In the genomic region with DNA sequence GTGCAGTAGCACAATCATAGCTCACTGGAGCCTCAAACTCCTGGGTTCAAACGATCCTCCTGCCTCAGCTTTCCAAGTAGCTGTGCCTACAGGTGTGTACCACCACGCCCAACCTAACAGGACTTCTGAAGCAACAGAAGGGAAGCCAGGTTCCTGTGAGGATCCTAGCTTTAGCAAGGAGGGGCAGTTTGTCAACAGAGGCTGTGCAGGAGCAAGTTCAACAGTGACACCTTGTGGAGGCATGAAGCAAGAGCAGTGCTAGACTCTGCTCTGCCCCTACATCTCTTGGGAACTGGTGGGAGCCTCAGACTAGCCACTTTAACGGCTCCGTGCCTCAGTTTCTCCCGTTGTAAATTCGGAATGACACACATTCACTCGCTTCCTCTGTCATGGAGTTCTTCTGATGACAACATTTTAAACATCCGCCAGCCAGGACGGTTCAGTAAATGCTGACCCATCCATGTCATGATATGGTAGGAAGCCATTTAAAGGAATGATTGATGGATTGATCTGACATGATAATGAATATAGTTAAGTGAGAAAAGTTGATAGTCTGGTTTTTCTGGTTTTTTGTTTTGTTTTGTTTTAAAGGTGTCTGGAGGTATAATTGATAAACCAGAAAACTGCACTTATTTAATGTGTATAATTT, we compare ENCODE assay signal across 1 cellular context.
TF ChIP-seq lines count a peak whose summit lies in the region.

No MANE protein-coding gene starts in this region.

TF ChIP-seq in HepG2, 621 proteins besides CTCF, POLR2A, EP300 and RAD21 (continued from another document and continues in another):
- TF ChIP-seq, protein P1, sequence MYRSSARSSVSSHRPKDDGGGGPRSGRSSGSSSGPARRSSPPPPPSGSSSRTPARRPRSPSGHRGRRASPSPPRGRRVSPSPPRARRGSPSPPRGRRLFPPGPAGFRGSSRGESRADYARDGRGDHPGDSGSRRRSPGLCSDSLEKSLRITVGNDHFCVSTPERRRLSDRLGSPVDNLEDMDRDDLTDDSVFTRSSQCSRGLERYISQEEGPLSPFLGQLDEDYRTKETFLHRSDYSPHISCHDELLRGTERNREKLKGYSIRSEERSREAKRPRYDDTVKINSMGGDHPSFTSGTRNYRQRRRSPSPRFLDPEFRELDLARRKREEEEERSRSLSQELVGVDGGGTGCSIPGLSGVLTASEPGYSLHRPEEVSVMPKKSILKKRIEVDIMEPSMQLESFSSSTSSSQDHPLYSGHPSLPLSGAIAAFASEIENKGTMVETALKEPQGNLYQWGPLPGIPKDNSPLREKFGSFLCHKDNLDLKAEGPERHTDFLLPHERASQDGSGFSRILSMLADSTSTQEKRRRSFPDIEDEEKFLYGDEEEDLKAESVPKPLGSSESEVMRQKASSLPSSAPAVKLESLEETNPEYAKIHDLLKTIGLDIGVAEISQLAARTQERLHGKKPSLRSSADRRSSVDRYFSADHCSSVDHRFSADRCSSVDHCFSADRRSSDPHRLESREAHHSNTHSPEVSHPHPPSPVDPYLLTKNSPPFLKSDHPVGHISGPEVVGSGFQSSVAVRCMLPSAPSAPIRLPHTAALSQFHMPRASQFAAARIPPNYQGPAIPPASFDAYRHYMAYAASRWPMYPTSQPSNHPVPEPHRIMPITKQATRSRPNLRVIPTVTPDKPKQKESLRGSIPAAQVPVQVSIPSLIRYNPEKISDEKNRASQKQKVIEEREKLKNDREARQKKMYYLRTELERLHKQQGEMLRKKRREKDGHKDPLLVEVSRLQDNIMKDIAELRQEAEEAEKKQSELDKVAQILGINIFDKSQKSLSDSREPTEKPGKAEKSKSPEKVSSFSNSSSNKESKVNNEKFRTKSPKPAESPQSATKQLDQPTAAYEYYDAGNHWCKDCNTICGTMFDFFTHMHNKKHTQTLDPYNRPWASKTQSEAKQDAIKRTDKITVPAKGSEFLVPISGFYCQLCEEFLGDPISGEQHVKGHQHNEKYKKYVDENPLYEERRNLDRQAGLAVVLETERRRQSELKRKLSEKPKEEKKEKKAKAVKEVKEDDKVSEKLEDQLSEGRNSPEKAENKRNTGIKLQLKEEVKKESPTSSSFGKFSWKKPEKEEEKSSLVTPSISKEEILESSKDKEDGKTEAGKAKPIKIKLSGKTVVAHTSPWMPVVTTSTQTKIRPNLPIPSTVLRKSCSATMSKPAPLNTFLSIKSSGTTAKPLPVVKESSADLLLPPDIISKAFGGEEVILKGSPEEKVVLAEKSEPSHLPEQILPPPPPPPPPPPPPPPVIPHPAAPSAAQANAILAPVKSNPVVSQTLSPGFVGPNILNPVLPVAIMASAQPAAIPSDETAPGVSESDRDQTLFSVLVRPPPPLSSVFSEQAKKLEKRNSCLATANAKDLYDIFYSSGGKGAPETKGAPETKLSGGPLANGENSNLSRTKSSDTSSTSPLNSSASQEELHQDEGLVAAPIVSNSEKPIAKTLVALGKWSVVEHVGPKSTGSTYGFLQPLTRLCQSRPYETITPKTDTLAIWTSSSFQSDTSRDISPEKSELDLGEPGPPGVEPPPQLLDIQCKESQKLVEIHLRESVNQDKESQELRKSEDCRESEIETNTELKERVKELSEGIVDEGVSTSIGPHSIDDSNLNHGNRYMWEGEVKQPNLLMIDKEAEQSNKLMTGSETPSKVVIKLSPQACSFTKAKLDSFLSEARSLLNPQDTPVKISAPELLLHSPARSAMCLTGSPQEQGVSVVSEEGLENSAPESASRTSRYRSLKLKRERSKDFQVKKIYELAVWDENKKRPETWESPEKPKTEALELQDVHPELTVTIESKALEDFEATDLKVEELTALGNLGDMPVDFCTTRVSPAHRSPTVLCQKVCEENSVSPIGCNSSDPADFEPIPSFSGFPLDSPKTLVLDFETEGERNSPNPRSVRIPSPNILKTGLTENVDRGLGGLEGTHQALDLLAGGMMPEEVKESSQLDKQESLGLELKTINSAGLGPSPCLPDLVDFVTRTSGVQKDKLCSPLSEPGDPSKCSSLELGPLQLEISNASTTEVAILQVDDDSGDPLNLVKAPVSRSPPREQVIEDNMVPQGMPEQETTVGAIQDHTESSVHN (CRISPR knock-in tag; IDR thresholded peaks at IDR 0.05): no peak
- TF ChIP-seq CCDC6 (CRISPR knock-in tag; IDR thresholded peaks at IDR 0.05): no peak
- TF ChIP-seq, protein P2, sequence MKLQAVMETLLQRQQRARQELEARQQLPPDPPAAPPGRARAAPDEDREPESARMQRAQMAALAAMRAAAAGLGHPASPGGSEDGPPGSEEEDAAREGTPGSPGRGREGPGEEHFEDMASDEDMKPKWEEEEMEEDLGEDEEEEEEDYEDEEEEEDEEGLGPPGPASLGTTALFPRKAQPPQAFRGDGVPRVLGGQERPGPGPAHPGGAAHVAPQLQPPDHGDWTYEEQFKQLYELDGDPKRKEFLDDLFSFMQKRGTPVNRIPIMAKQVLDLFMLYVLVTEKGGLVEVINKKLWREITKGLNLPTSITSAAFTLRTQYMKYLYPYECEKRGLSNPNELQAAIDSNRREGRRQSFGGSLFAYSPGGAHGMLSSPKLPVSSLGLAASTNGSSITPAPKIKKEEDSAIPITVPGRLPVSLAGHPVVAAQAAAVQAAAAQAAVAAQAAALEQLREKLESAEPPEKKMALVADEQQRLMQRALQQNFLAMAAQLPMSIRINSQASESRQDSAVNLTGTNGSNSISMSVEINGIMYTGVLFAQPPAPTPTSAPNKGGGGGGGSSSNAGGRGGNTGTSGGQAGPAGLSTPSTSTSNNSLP (IDR thresholded peaks at IDR 0.05; ENCODE audit: low read depth, low read length): no peak
- TF ChIP-seq KMT2A (CRISPR knock-in tag; IDR thresholded peaks at IDR 0.05): no peak
- no peak for TF ChIP-seq KLF16 (CRISPR knock-in tag; IDR thresholded peaks at IDR 0.05)
- TF ChIP-seq CAMTA2 (CRISPR knock-in tag; IDR thresholded peaks at IDR 0.05; ENCODE audit: borderline replicate concordance): no peak
- TF ChIP-seq, protein P3, sequence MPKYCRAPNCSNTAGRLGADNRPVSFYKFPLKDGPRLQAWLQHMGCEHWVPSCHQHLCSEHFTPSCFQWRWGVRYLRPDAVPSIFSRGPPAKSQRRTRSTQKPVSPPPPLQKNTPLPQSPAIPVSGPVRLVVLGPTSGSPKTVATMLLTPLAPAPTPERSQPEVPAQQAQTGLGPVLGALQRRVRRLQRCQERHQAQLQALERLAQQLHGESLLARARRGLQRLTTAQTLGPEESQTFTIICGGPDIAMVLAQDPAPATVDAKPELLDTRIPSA (CRISPR knock-in tag; IDR thresholded peaks at IDR 0.05; ENCODE audit: borderline replicate concordance): no peak
- no peak for TF ChIP-seq RARG (CRISPR knock-in tag; IDR thresholded peaks at IDR 0.05; ENCODE audit: low read depth)
- TF ChIP-seq, protein P4, sequence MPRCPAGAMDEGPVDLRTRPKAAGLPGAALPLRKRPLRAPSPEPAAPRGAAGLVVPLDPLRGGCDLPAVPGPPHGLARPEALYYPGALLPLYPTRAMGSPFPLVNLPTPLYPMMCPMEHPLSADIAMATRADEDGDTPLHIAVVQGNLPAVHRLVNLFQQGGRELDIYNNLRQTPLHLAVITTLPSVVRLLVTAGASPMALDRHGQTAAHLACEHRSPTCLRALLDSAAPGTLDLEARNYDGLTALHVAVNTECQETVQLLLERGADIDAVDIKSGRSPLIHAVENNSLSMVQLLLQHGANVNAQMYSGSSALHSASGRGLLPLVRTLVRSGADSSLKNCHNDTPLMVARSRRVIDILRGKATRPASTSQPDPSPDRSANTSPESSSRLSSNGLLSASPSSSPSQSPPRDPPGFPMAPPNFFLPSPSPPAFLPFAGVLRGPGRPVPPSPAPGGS (CRISPR knock-in tag; IDR thresholded peaks at IDR 0.05): no peak
- peak; percentile 58; the same call in 1 of the 2 replicates for TF ChIP-seq ERF (CRISPR knock-in tag; IDR thresholded peaks at IDR 0.05)
- TF ChIP-seq ZMYM4 (CRISPR knock-in tag; IDR thresholded peaks at IDR 0.05): 0 out of 2 replicates have a peak, but pooled peaks have one; percentile 18
- TF ChIP-seq KDM3A (CRISPR knock-in tag; IDR thresholded peaks at IDR 0.05; ENCODE audit: low read depth): no peak
- TF ChIP-seq, protein P5, sequence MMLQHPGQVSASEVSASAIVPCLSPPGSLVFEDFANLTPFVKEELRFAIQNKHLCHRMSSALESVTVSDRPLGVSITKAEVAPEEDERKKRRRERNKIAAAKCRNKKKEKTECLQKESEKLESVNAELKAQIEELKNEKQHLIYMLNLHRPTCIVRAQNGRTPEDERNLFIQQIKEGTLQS (CRISPR knock-in tag; IDR thresholded peaks at IDR 0.05): no peak
- TF ChIP-seq ZFP36L2 (CRISPR knock-in tag; IDR thresholded peaks at IDR 0.05): no peak
- no peak for TF ChIP-seq FOXM1 (CRISPR knock-in tag; IDR thresholded peaks at IDR 0.05)
- TF ChIP-seq, protein P6, sequence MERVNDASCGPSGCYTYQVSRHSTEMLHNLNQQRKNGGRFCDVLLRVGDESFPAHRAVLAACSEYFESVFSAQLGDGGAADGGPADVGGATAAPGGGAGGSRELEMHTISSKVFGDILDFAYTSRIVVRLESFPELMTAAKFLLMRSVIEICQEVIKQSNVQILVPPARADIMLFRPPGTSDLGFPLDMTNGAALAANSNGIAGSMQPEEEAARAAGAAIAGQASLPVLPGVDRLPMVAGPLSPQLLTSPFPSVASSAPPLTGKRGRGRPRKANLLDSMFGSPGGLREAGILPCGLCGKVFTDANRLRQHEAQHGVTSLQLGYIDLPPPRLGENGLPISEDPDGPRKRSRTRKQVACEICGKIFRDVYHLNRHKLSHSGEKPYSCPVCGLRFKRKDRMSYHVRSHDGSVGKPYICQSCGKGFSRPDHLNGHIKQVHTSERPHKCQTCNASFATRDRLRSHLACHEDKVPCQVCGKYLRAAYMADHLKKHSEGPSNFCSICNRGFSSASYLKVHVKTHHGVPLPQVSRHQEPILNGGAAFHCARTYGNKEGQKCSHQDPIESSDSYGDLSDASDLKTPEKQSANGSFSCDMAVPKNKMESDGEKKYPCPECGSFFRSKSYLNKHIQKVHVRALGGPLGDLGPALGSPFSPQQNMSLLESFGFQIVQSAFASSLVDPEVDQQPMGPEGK (CRISPR knock-in tag; IDR thresholded peaks at IDR 0.05): peak; percentile 33; the same call in 1 of the 2 replicates
- TF ChIP-seq, protein P7, sequence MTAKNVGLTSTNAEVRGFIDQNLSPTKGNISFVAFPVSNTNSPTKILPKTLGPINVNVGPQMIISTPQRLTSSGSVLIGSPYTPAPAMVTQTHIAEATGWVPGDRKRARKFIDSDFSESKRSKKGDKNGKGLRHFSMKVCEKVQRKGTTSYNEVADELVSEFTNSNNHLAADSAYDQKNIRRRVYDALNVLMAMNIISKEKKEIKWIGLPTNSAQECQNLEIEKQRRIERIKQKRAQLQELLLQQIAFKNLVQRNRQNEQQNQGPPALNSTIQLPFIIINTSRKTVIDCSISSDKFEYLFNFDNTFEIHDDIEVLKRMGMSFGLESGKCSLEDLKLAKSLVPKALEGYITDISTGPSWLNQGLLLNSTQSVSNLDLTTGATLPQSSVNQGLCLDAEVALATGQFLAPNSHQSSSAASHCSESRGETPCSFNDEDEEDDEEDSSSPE (CRISPR knock-in tag; IDR thresholded peaks at IDR 0.05): no peak
- TF ChIP-seq, protein P8, sequence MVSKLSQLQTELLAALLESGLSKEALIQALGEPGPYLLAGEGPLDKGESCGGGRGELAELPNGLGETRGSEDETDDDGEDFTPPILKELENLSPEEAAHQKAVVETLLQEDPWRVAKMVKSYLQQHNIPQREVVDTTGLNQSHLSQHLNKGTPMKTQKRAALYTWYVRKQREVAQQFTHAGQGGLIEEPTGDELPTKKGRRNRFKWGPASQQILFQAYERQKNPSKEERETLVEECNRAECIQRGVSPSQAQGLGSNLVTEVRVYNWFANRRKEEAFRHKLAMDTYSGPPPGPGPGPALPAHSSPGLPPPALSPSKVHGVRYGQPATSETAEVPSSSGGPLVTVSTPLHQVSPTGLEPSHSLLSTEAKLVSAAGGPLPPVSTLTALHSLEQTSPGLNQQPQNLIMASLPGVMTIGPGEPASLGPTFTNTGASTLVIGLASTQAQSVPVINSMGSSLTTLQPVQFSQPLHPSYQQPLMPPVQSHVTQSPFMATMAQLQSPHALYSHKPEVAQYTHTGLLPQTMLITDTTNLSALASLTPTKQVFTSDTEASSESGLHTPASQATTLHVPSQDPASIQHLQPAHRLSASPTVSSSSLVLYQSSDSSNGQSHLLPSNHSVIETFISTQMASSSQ (IDR thresholded peaks at IDR 0.05; ENCODE audit: low read depth): no peak
- TF ChIP-seq, protein P8 (CRISPR knock-in tag; IDR thresholded peaks at IDR 0.05; ENCODE audit: borderline replicate concordance): no peak
- TF ChIP-seq, protein P9, sequence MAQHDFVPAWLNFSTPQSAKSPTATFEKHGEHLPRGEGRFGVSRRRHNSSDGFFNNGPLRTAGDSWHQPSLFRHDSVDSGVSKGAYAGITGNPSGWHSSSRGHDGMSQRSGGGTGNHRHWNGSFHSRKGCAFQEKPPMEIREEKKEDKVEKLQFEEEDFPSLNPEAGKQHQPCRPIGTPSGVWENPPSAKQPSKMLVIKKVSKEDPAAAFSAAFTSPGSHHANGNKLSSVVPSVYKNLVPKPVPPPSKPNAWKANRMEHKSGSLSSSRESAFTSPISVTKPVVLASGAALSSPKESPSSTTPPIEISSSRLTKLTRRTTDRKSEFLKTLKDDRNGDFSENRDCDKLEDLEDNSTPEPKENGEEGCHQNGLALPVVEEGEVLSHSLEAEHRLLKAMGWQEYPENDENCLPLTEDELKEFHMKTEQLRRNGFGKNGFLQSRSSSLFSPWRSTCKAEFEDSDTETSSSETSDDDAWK (CRISPR knock-in tag; IDR thresholded peaks at IDR 0.05): no peak
- TF ChIP-seq KDM6A (CRISPR knock-in tag; IDR thresholded peaks at IDR 0.05; ENCODE audit: low read depth): no peak
- TF ChIP-seq REL (CRISPR knock-in tag; conservative IDR thresholded peaks at IDR 0.05): no peak
- TF ChIP-seq ZKSCAN1 (IDR thresholded peaks at IDR 0.05; ENCODE audit: low read length): 0 out of 2 replicates have a peak, but pooled peaks have one; percentile 10
- no peak for TF ChIP-seq IKZF1 (IDR thresholded peaks at IDR 0.05)
- TF ChIP-seq SMARCC2 (IDR thresholded peaks at IDR 0.05): no peak
- no peak for TF ChIP-seq MYNN (CRISPR knock-in tag; IDR thresholded peaks at IDR 0.05; ENCODE audit: low read depth)
- TF ChIP-seq, protein P10, sequence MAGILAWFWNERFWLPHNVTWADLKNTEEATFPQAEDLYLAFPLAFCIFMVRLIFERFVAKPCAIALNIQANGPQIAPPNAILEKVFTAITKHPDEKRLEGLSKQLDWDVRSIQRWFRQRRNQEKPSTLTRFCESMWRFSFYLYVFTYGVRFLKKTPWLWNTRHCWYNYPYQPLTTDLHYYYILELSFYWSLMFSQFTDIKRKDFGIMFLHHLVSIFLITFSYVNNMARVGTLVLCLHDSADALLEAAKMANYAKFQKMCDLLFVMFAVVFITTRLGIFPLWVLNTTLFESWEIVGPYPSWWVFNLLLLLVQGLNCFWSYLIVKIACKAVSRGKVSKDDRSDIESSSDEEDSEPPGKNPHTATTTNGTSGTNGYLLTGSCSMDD (CRISPR knock-in tag; IDR thresholded peaks at IDR 0.05): no peak
- TF ChIP-seq KMT2B (CRISPR knock-in tag; IDR thresholded peaks at IDR 0.05): no peak
- TF ChIP-seq HNRNPL (IDR thresholded peaks at IDR 0.05; ENCODE audit: low read depth, low read length): no peak
- no peak for TF ChIP-seq MAZ (IDR thresholded peaks at IDR 0.05; ENCODE audit: borderline replicate concordance, low read depth, low read length)
- TF ChIP-seq MAZ (CRISPR knock-in tag; IDR thresholded peaks at IDR 0.05; ENCODE audit: low read depth): no peak
- no peak for TF ChIP-seq HIVEP1 (CRISPR knock-in tag; IDR thresholded peaks at IDR 0.05)
